In the genomic region with DNA sequence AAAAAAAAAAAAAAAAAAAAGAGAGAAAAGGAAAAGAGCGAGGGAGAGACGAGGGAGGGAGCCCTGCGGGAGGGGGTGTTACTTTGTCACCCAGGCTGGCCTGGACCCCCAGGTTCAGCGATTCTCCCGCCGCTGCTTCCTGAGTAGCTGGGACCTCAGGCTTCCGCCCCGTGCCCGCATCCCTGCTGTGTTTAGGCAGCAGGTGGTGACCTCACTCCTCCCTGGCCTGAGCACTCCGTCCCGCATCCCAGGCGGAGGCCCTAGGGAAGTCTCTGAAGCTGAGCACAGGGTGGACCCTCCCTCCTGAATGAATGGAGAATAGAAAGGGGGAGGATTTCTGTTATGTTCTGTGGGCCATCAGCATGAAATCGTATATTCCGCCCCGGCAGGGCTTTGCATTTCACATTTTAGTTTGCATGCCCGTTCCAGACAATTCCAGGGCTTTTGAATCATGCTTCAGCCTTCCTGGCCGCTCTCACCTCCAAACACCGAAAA, we compare ENCODE assay signal across 7 cellular contexts. TPM values are rescaled to one million over a fixed set of nuclear protein-coding genes. Genes with fewer than 3 reads are reported as not detected.
DNase-seq lines count a peak whose midpoint lies in the region; ATAC-seq and TF ChIP-seq lines count a peak whose summit lies in the region.
"Not testable (repeated sequence)": the region's sequence is repeated elsewhere in the genome, so short reads cannot be mapped to it uniquely, and the experiment has no call there.

No MANE protein-coding gene starts in this region.

- H3K9ac ChIP-seq in muscle layer of colon (ENCODE audit: low read length): not testable (repeated sequence)
- H3K9ac ChIP-seq in skeletal muscle tissue (ENCODE audit: low read depth in 1 of 3, low read length in 3 of 3): peak overlapping the region; percentile 43 to 69 (median 57)

- intact Hi-C loops in left ventricle myocardium inferior (cut with micrococcal nuclease): not testable (repeated sequence)

- peak overlapping the region in 1 of 2 donors; percentile 84 for H3K27ac ChIP-seq in coronary artery
- H3K27ac ChIP-seq in left ventricle myocardium inferior (replicated peaks): peak overlapping the region; percentile 82
- H3K27ac ChIP-seq in muscle layer of colon (ENCODE audit: low read depth, low read length): not testable (repeated sequence)
- H3K27ac ChIP-seq in skeletal muscle tissue (ENCODE audit: low read depth, low read length): peak overlapping the region; percentile 65

- not testable (repeated sequence) for H3K9me3 ChIP-seq in left ventricle myocardium inferior (replicated peaks); muscle layer of colon (ENCODE audit: low read length); skeletal muscle tissue (ENCODE audit: control insufficient read depth in 3 of 3, low read length in 3 of 3)

- peaks cover 29% of the 10 kb centered on the region for H3K36me3 ChIP-seq in left ventricle myocardium inferior
- H3K36me3 ChIP-seq in muscle layer of colon (ENCODE audit: insufficient read depth, low read length); skeletal muscle tissue (ENCODE audit: control insufficient read depth in 3 of 3, insufficient read depth in 3 of 3, low read length in 3 of 3): not testable (repeated sequence)

- peak; percentile 63 for DNase-seq in NCI-H69 (lab: John Stamatoyannopoulos, UW)
- DNase-seq in activated T-cell treated with anti-CD3 and anti-CD28 coated beads, Interleukin-2, amount 50 U/mL, for 4 hours; coronary artery (ENCODE audit: low spot score); left ventricle myocardium inferior: not testable (repeated sequence)

- peaks cover 34% of the 10 kb centered on the region for H3K4me1 Mint-ChIP-seq in activated T-cell treated with anti-CD3 and anti-CD28 coated beads, Interleukin-2, amount 50 U/mL, for 4 hours (ENCODE audit: low read depth)

- ATAC-seq in GM19438 (IDR thresholded peaks at IDR 0.05; ENCODE audit: low read depth, unreplicated experiment): peak; percentile 11
- peak; percentile 2 to 6 for ATAC-seq in activated T-cell treated with anti-CD3 and anti-CD28 coated beads, Interleukin-2, amount 50 U/mL, for 4 hours

- H3K9me3 Mint-ChIP-seq in activated T-cell treated with anti-CD3 and anti-CD28 coated beads, Interleukin-2, amount 50 U/mL, for 4 hours: not testable (repeated sequence)

- H3K27me3 Mint-ChIP-seq in activated T-cell treated with anti-CD3 and anti-CD28 coated beads, Interleukin-2, amount 50 U/mL, for 4 hours (ENCODE audit: low read depth): not testable (repeated sequence)

- H3K4me1 ChIP-seq in left ventricle myocardium inferior (peaks cover 42% of the 10 kb centered on the region), skeletal muscle tissue (ENCODE audit: control insufficient read depth in 3 of 3, insufficient read depth in 3 of 3, low read length in 3 of 3) (peaks cover 12 to 23% (median 14%) of the 10 kb centered on the region in 3 donors)
- H3K4me1 ChIP-seq in muscle layer of colon (ENCODE audit: insufficient read depth, low read length): not testable (repeated sequence)

- not testable (repeated sequence) for TF ChIP-seq CTCF in coronary artery (IDR thresholded peaks at IDR 0.05); left ventricle myocardium inferior (IDR thresholded peaks at IDR 0.05; ENCODE audit: borderline replicate concordance)

- peaks cover 23% of the 10 kb centered on the region for H3K36me3 Mint-ChIP-seq in activated T-cell treated with anti-CD3 and anti-CD28 coated beads, Interleukin-2, amount 50 U/mL, for 4 hours (ENCODE audit: insufficient read depth)

- peak overlapping the region; percentile 91 for H3K4me3 Mint-ChIP-seq in activated T-cell treated with anti-CD3 and anti-CD28 coated beads, Interleukin-2, amount 50 U/mL, for 4 hours

- H3K27me3 ChIP-seq in left ventricle myocardium inferior (ENCODE audit: low read depth); muscle layer of colon (ENCODE audit: control insufficient read depth in 1 of 2, insufficient read depth in 2 of 2, low read length in 2 of 2); skeletal muscle tissue (ENCODE audit: control insufficient read depth in 3 of 3, insufficient read depth in 3 of 3, low read length in 3 of 3): not testable (repeated sequence)

- H3K4me3 ChIP-seq in coronary artery (peak overlapping the region; percentile 73), left ventricle myocardium inferior (peak overlapping the region; percentile 71), muscle layer of colon (ENCODE audit: low read depth in 1 of 2, low read length in 2 of 2) (peak overlapping the region; percentile 40 to 72), skeletal muscle tissue (ENCODE audit: low read length in 3 of 3) (peak overlapping the region; percentile 83 to 84 (median 83))

RNA-seq across cellular contexts. Expression of gene ZNF808, which starts 7.9 kb away (rescaled TPM):
- 10 to 100 TPM; 12.1 to 12.7 (median 12.6) TPM for total RNA-seq in activated T-cell treated with anti-CD3 and anti-CD28 coated beads, Interleukin-2, amount 50 U/mL, for 4 hours
- total RNA-seq in left ventricle myocardium inferior (34.0 TPM), skeletal muscle tissue (19.3 TPM)

RNA-seq across cellular contexts. Expression of gene ZNF701, which starts 34.7 kb away (rescaled TPM):
- total RNA-seq in activated T-cell treated with anti-CD3 and anti-CD28 coated beads, Interleukin-2, amount 50 U/mL, for 4 hours: 10 to 100 TPM in 1 of 3 donors, 1 to 10 TPM in 2; 7.6 to 10.2 (median 8.3) TPM
- total RNA-seq in left ventricle myocardium inferior (18.4 TPM), skeletal muscle tissue (20.9 TPM)
